In genomic region chr20:45343867-45344721, GRCh38 we compare ENCODE assay signal across 8 cellular contexts. TPM values are rescaled to one million over a fixed set of nuclear protein-coding genes. Genes with fewer than 3 reads are reported as not detected.
DNase-seq lines count a peak whose midpoint lies in the region; ATAC-seq and TF ChIP-seq lines count a peak whose summit lies in the region.

No MANE protein-coding gene starts in this region.

- H3K4me3 ChIP-seq in choroid plexus epithelial cell (ENCODE audit: low read depth, low read length) (peak overlapping the region; percentile 85), mesodermal cell (ENCODE audit: extremely low read depth, insufficient read depth, low read length, poor library complexity, severe bottlenecking) (peak overlapping the region; percentile 79)

- no peak for TF ChIP-seq CTCF in choroid plexus epithelial cell (conservative IDR thresholded peaks at IDR 0.05; ENCODE audit: low read depth, low read length)

- 44 to 47% methylated on average over 9 to 11 of the region's 13 CpGs for WGBS in mesodermal cell (ENCODE audit: insufficient coverage in 2 of 2), 2 experiments

- no peak for ATAC-seq in HG03175 (IDR thresholded peaks at IDR 0.05; ENCODE audit: unreplicated experiment)

- DNase-seq in Daoy (ENCODE audit: low read depth) = peak; percentile 90
- peak; percentile 81 for DNase-seq in NCI-H2029 treated with DMSO at 0.1 percent for 48 hours (lab: John Stamatoyannopoulos, UW)
- peak; percentile 90 for DNase-seq in choroid plexus epithelial cell (ENCODE audit: low read depth)
- DNase-seq in activated CD4-positive, CD25-positive, alpha-beta regulatory T cell (lab: John Stamatoyannopoulos, UW) = no peak
- no peak for DNase-seq in stimulated activated CD4-positive, alpha-beta T cell treated with anti-CD3 and anti-CD28 coated beads, Interleukin-4, amount 100 ng/mL, for 24 hours
- no peak for DNase-seq in cerebellum (ENCODE audit: low spot score)

- no peaks in the 10 kb centered on the region for H3K9me3 ChIP-seq in mesodermal cell (ENCODE audit: control insufficient read depth, low read length)

- peaks cover 68% of the 10 kb centered on the region for H3K4me1 ChIP-seq in mesodermal cell (ENCODE audit: control insufficient read depth, insufficient read depth, low read length, poor library complexity, severe bottlenecking)

- H3K27ac ChIP-seq in mesodermal cell (ENCODE audit: low read depth, low read length, severe bottlenecking) = peak overlapping the region; percentile 97

- peaks cover 23% of the 10 kb centered on the region for H3K36me3 ChIP-seq in mesodermal cell (ENCODE audit: control insufficient read depth, insufficient read depth, low read length)

RNA-seq across cellular contexts. Expression of gene SDC4, which starts 4.1 kb away (rescaled TPM):
- total RNA-seq in Daoy (2014; rRNA removed; shearing (Covaris generic)) = 136 and 143 TPM in 2 replicates
- polyA plus RNA-seq in mesodermal cell (2013, experiment 1 of 2) = 119 TPM
- 125 TPM for polyA plus RNA-seq in mesodermal cell (2013, experiment 2 of 2)
- total RNA-seq in cerebellum = 1.6 TPM

RNA-seq across cellular contexts. Expression of gene SYS1, which starts 18.9 kb away (rescaled TPM):
- total RNA-seq in Daoy (2014; rRNA removed; shearing (Covaris generic)) = 12.5 and 13.3 TPM in 2 replicates
- 14.7 TPM for polyA plus RNA-seq in mesodermal cell (2013, experiment 1 of 2)
- 12.0 TPM for polyA plus RNA-seq in mesodermal cell (2013, experiment 2 of 2)
- 26.8 TPM for total RNA-seq in cerebellum

RNA-seq across cellular contexts. Expression of gene TP53TG5, which starts 34.0 kb away (rescaled TPM):
- total RNA-seq in Daoy (2014; rRNA removed; shearing (Covaris generic)) = not detected in 2 replicates
- polyA plus RNA-seq in mesodermal cell (2013, experiment 1 of 2) = not detected
- polyA plus RNA-seq in mesodermal cell (2013, experiment 2 of 2) = not detected
- total RNA-seq in cerebellum = not detected

RNA-seq across cellular contexts. Expression of gene MATN4, which starts 36.0 kb away (rescaled TPM):
- total RNA-seq in Daoy (2014; rRNA removed; shearing (Covaris generic)) = not detected in 2 replicates
- polyA plus RNA-seq in mesodermal cell (2013, experiment 1 of 2) = 0.59 TPM
- 0.20 TPM for polyA plus RNA-seq in mesodermal cell (2013, experiment 2 of 2)
- total RNA-seq in cerebellum = not detected

RNA-seq across cellular contexts. Expression of gene RBPJL, which starts 37.5 kb away (rescaled TPM):
- not detected in 2 replicates for total RNA-seq in Daoy (2014; rRNA removed; shearing (Covaris generic))
- polyA plus RNA-seq in mesodermal cell (2013, experiment 1 of 2) = not detected
- polyA plus RNA-seq in mesodermal cell (2013, experiment 2 of 2) = not detected
- not detected for total RNA-seq in cerebellum

Comparison
In these comparisons a context has a peak if more than half of its experiments do, and no peak if none do; other contexts are left out.
1. DNase-seq: peak in Daoy (single experiment), NCI-H2029 treated with DMSO at 0.1 percent for 48 hours (single experiment) and choroid plexus epithelial cell (single experiment); none in activated CD4-positive, CD25-positive, alpha-beta regulatory T cell (0 of 4), stimulated activated CD4-positive, alpha-beta T cell treated with anti-CD3 and anti-CD28 coated beads, Interleukin-4, amount 100 ng/mL, for 24 hours (single experiment) and cerebellum (single experiment).
2. RNA of gene SDC4, which starts 4.1 kb away (total RNA-seq): 136 to 143 TPM in Daoy; 1.6 TPM in cerebellum (single experiment); every median in the first group is over 10 times any median in the second.